ENCODE assay signal across 28 cellular contexts in the genomic region with DNA sequence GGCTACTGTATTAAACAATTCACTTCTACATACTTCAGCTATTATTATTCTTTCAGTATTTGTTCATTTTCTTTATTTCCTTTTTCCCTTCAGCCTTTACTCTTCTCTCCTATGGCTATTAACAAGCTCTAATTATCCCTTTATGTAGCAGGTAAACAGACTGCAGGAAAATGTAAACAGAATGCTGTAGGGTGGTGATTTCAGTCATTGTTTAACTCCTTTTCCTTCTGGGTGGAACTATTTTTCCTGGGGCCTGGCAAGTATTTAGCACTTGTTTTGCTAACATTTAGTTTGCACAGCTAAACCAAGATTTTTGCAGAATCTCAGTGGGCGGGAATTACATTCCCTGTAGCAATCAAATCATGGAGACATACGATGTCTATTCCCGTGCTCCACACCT. TPM values are rescaled to one million over a fixed set of nuclear protein-coding genes. Genes with fewer than 3 reads are reported as not detected.
"Had no signal": no experiment of that assay in that cellular context is flagged by ENCODE, and none has a peak within 500 bp of the region (broad histone marks: within the 10 kb centered on the region; RNA-seq: fewer than 3 reads in every experiment).

No MANE protein-coding gene starts in this region.

- H3K4me3 ChIP-seq: adrenal gland, ascending aorta, heart right ventricle, mucosa of descending colon, sigmoid colon, smooth muscle cell, vagina had no signal

- H3K9me3 Mint-ChIP-seq: activated CD4-positive, alpha-beta T cell treated with anti-CD3 and anti-CD28 coated beads, Interleukin-2, amount 10 ng/mL, durations not matched to agents 24 days and 14 days; activated CD8-positive, alpha-beta T cell treated with anti-CD3 and anti-CD28 coated beads for 36 hours; activated T-helper 1 cell treated with anti-CD3 and anti-CD28 coated beads, Interleukin-12 subunit alpha, Interleukin-12 subunit beta, Interleukin-2, Interleukin-4 antibody, amounts not matched to agents 30 ng/mL and 10 ng/mL and 1 ng/mL, durations not matched to agents 14 hours and 24 hours and 36 hours; dendritic cell treated with granulocyte-macrophage colony-stimulating factor and Interleukin-4, amounts not matched to agents 40 ng/mL and 50 ng/mL, for 4 days; memory B cell; stimulated activated memory B cell treated with anti-CD40 and anti-IgM and Interleukin-4, amounts not matched to agents 10 μg/mL and 1 μg/mL and 100 μg/mL, for 72 hours had no signal

- H3K27ac ChIP-seq: adrenal gland, ascending aorta, brain microvascular endothelial cell, heart right ventricle, sigmoid colon, vagina had no signal

- H3K27me3 Mint-ChIP-seq: activated CD4-positive, alpha-beta T cell treated with anti-CD3 and anti-CD28 coated beads, Interleukin-2, amount 10 ng/mL, durations not matched to agents 24 days and 14 days; activated CD8-positive, alpha-beta T cell treated with anti-CD3 and anti-CD28 coated beads for 36 hours; activated naive CD8-positive, alpha-beta T cell; memory B cell; stimulated activated memory B cell treated with anti-CD40 and anti-IgM and Interleukin-4, amounts not matched to agents 10 μg/mL and 1 μg/mL and 100 μg/mL, for 72 hours had no signal

- H3K27me3 ChIP-seq: adrenal gland, ascending aorta, brain microvascular endothelial cell, heart right ventricle, sigmoid colon, vagina had no signal

- H3K27ac Mint-ChIP-seq: activated CD4-positive, alpha-beta T cell treated with anti-CD3 and anti-CD28 coated beads, Interleukin-2, amount 10 ng/mL, durations not matched to agents 24 days and 14 days; activated CD8-positive, alpha-beta memory T cell treated with anti-CD3 and anti-CD28 coated beads, Interleukin-2, amount 10 ng/mL, durations not matched to agents 7 days and 5 days; activated CD8-positive, alpha-beta T cell treated with anti-CD3 and anti-CD28 coated beads for 36 hours; activated naive CD8-positive, alpha-beta T cell; activated T-helper 1 cell treated with anti-CD3 and anti-CD28 coated beads, Interleukin-12 subunit alpha, Interleukin-12 subunit beta, Interleukin-2, Interleukin-4 antibody, amounts not matched to agents 30 ng/mL and 10 ng/mL and 1 ng/mL, durations not matched to agents 14 hours and 24 hours and 36 hours; dendritic cell treated with granulocyte-macrophage colony-stimulating factor and Interleukin-4, amounts not matched to agents 40 ng/mL and 50 ng/mL, for 4 days; memory B cell; stimulated activated memory B cell treated with anti-CD40 and anti-IgM and Interleukin-4, amounts not matched to agents 10 μg/mL and 1 μg/mL and 100 μg/mL, for 72 hours had no signal

- H3K4me1 ChIP-seq: ascending aorta had no signal

- DNase-seq: activated CD4-positive, alpha-beta T cell treated with anti-CD3 and anti-CD28 coated beads, Interleukin-2, amount 10 ng/mL, durations not matched to agents 24 days and 14 days; activated CD8-positive, alpha-beta memory T cell treated with anti-CD3 and anti-CD28 coated beads, Interleukin-2, amount 10 ng/mL, durations not matched to agents 7 days and 5 days; activated CD8-positive, alpha-beta T cell treated with anti-CD3 and anti-CD28 coated beads for 36 hours; activated naive CD4-positive, alpha-beta T cell; activated T-cell treated with anti-CD3 and anti-CD28 coated beads for 4 hours; adrenal gland; brain microvascular endothelial cell; caudate nucleus; effector CD4-positive, alpha-beta T cell; erythroblast; foreskin fibroblast; heart right ventricle; left colon; mucosa of descending colon; nucleus accumbens; posterior cingulate gyrus; retina; sigmoid colon; stimulated activated CD4-positive, alpha-beta T cell treated with anti-CD3 and anti-CD28 coated beads, Interleukin-15, amount 100 ng/mL, for 24 hours; trophoblast cell had no signal

- ATAC-seq: activated CD8-positive, alpha-beta memory T cell treated with anti-CD3 and anti-CD28 coated beads, Interleukin-2, amount 10 ng/mL, durations not matched to agents 7 days and 5 days; activated CD8-positive, alpha-beta T cell treated with anti-CD3 and anti-CD28 coated beads for 36 hours; heart right ventricle; left colon; mucosa of descending colon; stimulated activated memory B cell treated with anti-CD40 and anti-IgM and Interleukin-4, amounts not matched to agents 10 μg/mL and 1 μg/mL and 100 μg/mL, for 72 hours had no signal

- H3K4me3 Mint-ChIP-seq: activated CD4-positive, alpha-beta T cell treated with anti-CD3 and anti-CD28 coated beads, Interleukin-2, amount 10 ng/mL, durations not matched to agents 24 days and 14 days; activated CD8-positive, alpha-beta memory T cell treated with anti-CD3 and anti-CD28 coated beads, Interleukin-2, amount 10 ng/mL, durations not matched to agents 7 days and 5 days; activated CD8-positive, alpha-beta T cell treated with anti-CD3 and anti-CD28 coated beads for 36 hours; activated naive CD8-positive, alpha-beta T cell; activated T-helper 1 cell treated with anti-CD3 and anti-CD28 coated beads, Interleukin-12 subunit alpha, Interleukin-12 subunit beta, Interleukin-2, Interleukin-4 antibody, amounts not matched to agents 30 ng/mL and 10 ng/mL and 1 ng/mL, durations not matched to agents 14 hours and 24 hours and 36 hours; dendritic cell treated with granulocyte-macrophage colony-stimulating factor and Interleukin-4, amounts not matched to agents 40 ng/mL and 50 ng/mL, for 4 days; memory B cell; stimulated activated memory B cell treated with anti-CD40 and anti-IgM and Interleukin-4, amounts not matched to agents 10 μg/mL and 1 μg/mL and 100 μg/mL, for 72 hours had no signal

- H3K36me3 ChIP-seq: adrenal gland, ascending aorta, heart right ventricle, sigmoid colon, vagina had no signal

- H3K9me3 ChIP-seq: adrenal gland, ascending aorta, heart right ventricle, mucosa of descending colon, sigmoid colon, vagina had no signal

- H3K36me3 Mint-ChIP-seq: activated CD8-positive, alpha-beta memory T cell treated with anti-CD3 and anti-CD28 coated beads, Interleukin-2, amount 10 ng/mL, durations not matched to agents 7 days and 5 days; activated naive CD8-positive, alpha-beta T cell; memory B cell; stimulated activated memory B cell treated with anti-CD40 and anti-IgM and Interleukin-4, amounts not matched to agents 10 μg/mL and 1 μg/mL and 100 μg/mL, for 72 hours had no signal

- H3K4me1 Mint-ChIP-seq: activated CD4-positive, alpha-beta T cell treated with anti-CD3 and anti-CD28 coated beads, Interleukin-2, amount 10 ng/mL, durations not matched to agents 24 days and 14 days; activated CD8-positive, alpha-beta memory T cell treated with anti-CD3 and anti-CD28 coated beads, Interleukin-2, amount 10 ng/mL, durations not matched to agents 7 days and 5 days; memory B cell; stimulated activated memory B cell treated with anti-CD40 and anti-IgM and Interleukin-4, amounts not matched to agents 10 μg/mL and 1 μg/mL and 100 μg/mL, for 72 hours had no signal

RNA-seq across cellular contexts. Expression of a gene that starts 14.4 kb away (rescaled TPM):
- total RNA-seq: activated CD4-positive, alpha-beta T cell treated with anti-CD3 and anti-CD28 coated beads, Interleukin-2, amount 10 ng/mL, durations not matched to agents 24 days and 14 days; activated CD8-positive, alpha-beta memory T cell treated with anti-CD3 and anti-CD28 coated beads, Interleukin-2, amount 10 ng/mL, durations not matched to agents 7 days and 5 days; activated CD8-positive, alpha-beta T cell treated with anti-CD3 and anti-CD28 coated beads for 36 hours; activated T-helper 1 cell treated with anti-CD3 and anti-CD28 coated beads, Interleukin-12 subunit alpha, Interleukin-12 subunit beta, Interleukin-2, Interleukin-4 antibody, amounts not matched to agents 30 ng/mL and 10 ng/mL and 1 ng/mL, durations not matched to agents 14 hours and 24 hours and 36 hours had no signal
